In the genomic region with DNA sequence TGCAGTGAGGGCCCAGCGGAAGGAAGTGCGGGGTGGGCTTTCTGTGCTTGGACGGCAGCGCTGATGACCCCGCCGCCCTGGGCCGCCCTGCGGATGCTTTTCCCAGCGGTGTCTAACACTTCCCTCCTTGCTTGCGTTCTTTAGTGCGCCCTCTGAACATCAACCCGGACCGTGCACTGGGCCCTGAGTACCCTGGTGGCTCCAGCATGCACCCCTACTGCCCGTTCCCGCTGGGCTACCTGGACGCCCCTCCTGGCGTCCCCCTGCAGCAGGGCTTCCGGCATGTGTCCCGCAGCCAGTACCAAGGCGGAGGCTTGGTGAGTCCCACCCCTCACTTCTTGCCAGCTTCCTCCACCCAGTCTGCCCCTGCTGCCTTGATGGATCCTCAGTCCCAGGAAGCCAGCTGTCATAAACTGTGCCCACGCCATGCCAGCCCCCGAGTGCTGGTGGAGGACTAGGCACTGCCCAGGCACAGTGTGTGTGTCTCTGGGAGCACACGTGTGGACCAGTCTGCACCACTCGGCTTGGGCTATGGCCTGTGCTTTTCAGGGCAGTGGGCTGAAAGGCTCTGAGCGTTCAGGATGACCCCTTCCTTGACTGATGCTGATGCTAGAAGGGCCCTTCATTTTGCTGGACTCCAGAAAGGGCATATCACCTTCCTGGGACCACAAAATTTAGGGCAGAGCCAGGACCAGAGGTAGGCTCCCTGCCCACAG, we compare ENCODE assay signal across 32 cellular contexts. TPM values are rescaled to one million over a fixed set of nuclear protein-coding genes. Genes with fewer than 3 reads are reported as not detected.
"Had no signal": no experiment of that assay in that cellular context is flagged by ENCODE, and none has a peak within 500 bp of the region (broad histone marks: within the 10 kb centered on the region; RNA-seq: fewer than 3 reads in every experiment).

No MANE protein-coding gene starts in this region.

- H3K4me1 Mint-ChIP-seq: activated B cell treated with CpG ODN at 0.5 μM for 24 hours; mesothelial cell of epicardium; naive thymus-derived CD8-positive, alpha-beta T cell had no signal

- H3K9me3 Mint-ChIP-seq: activated B cell treated with CpG ODN at 0.5 μM for 24 hours; activated T-cell treated with anti-CD3 and anti-CD28 coated beads, Interleukin-2, amount 50 U/mL, for 24 hours; mesothelial cell of epicardium; naive thymus-derived CD8-positive, alpha-beta T cell had no signal

- H3K27ac Mint-ChIP-seq: activated B cell treated with CpG ODN at 0.5 μM for 24 hours; activated T-cell treated with anti-CD3 and anti-CD28 coated beads, Interleukin-2, amount 50 U/mL, for 24 hours; mesothelial cell of epicardium; naive thymus-derived CD8-positive, alpha-beta T cell had no signal

- H3K4me2 ChIP-seq: smooth muscle cell had no signal

- H3K27ac ChIP-seq: epithelial cell of prostate, esophagus squamous epithelium, heart right ventricle, left ventricle myocardium inferior, neutrophil, ovary, prostate gland, testis, transverse colon had no signal

- H3K27me3 ChIP-seq: neutrophil, ovary, testis, transverse colon had no signal

- ATAC-seq: naive thymus-derived CD8-positive, alpha-beta T cell; SK-N-SH treated with all-trans-retinoic acid at 6 μM for 48 hours had no signal

- H3K36me3 ChIP-seq: esophagus squamous epithelium, heart right ventricle, left ventricle myocardium inferior, neutrophil, ovary, prostate gland, transverse colon had no signal

- H3K4me1 ChIP-seq: esophagus squamous epithelium, left ventricle myocardium inferior, prostate gland, testis, transverse colon had no signal

- H3K9me3 ChIP-seq: esophagus squamous epithelium, heart right ventricle, left ventricle myocardium inferior, neutrophil, ovary, prostate gland, testis, transverse colon had no signal

- H3K4me3 Mint-ChIP-seq: activated B cell treated with CpG ODN at 0.5 μM for 24 hours; activated T-cell treated with anti-CD3 and anti-CD28 coated beads, Interleukin-2, amount 50 U/mL, for 24 hours; mesothelial cell of epicardium; naive thymus-derived CD8-positive, alpha-beta T cell had no signal

- H3K27me3 Mint-ChIP-seq: activated T-cell treated with anti-CD3 and anti-CD28 coated beads, Interleukin-2, amount 50 U/mL, for 24 hours had no signal

- DNase-seq: activated B cell treated with CpG ODN at 0.5 μM for 24 hours; activated CD4-positive, alpha-beta T cell treated with anti-CD3 and anti-CD28 coated beads for 4 hours; activated CD4-positive, alpha-beta T cell treated with anti-CD3 and anti-CD28 coated beads, Interleukin-2, amount 50 U/mL, for 4 hours; activated CD8-positive, alpha-beta memory T cell treated with anti-CD3 and anti-CD28 coated beads, Interleukin-2, amount 50 U/mL, for 4 hours; activated gamma-delta T cell; activated naive CD4-positive, alpha-beta T cell treated with anti-CD3 and anti-CD28 coated beads, Interleukin-2, amount 50 U/mL, for 16 hours; activated T-cell treated with anti-CD3 and anti-CD28 coated beads, Interleukin-2, amount 50 U/mL, for 24 hours; amniotic stem cell; caudate nucleus; esophagus squamous epithelium; foreskin melanocyte; heart right ventricle; left ventricle myocardium inferior; naive thymus-derived CD8-positive, alpha-beta T cell; ovary; retina; stimulated activated CD4-positive, alpha-beta T cell treated with anti-CD3 and anti-CD28 coated beads, Interleukin-1b, Interleukin-23, amount 100 ng/mL, for 48 hours; stimulated activated CD4-positive, alpha-beta T cell treated with anti-CD3 and anti-CD28 coated beads, Interleukin-4, amount 100 ng/mL, for 4 hours; stimulated activated CD8-positive, alpha-beta memory T cell treated with anti-CD3 and anti-CD28 coated beads, Interleukin-4, amount 100 ng/mL, for 48 hours; stimulated activated naive CD4-positive, alpha-beta T cell; T-helper 2 cell; testis; transverse colon had no signal

- H3K4me3 ChIP-seq: esophagus squamous epithelium, heart right ventricle, left ventricle myocardium inferior, ovary, prostate gland, smooth muscle cell, transverse colon had no signal

RNA-seq across cellular contexts. Expression of a gene that starts 2.3 kb away (rescaled TPM):
- total RNA-seq: activated B cell treated with CpG ODN at 0.5 μM for 24 hours; chondrocyte; esophagus squamous epithelium; glomerular endothelial cell; heart right ventricle; left ventricle myocardium inferior; lung microvascular endothelial cell; mesothelial cell of epicardium; naive thymus-derived CD8-positive, alpha-beta T cell; ovary; smooth muscle cell; transverse colon had no signal
- polyA plus RNA-seq: heart right ventricle; naive thymus-derived CD8-positive, alpha-beta T cell; smooth muscle cell had no signal
